In the genomic region with DNA sequence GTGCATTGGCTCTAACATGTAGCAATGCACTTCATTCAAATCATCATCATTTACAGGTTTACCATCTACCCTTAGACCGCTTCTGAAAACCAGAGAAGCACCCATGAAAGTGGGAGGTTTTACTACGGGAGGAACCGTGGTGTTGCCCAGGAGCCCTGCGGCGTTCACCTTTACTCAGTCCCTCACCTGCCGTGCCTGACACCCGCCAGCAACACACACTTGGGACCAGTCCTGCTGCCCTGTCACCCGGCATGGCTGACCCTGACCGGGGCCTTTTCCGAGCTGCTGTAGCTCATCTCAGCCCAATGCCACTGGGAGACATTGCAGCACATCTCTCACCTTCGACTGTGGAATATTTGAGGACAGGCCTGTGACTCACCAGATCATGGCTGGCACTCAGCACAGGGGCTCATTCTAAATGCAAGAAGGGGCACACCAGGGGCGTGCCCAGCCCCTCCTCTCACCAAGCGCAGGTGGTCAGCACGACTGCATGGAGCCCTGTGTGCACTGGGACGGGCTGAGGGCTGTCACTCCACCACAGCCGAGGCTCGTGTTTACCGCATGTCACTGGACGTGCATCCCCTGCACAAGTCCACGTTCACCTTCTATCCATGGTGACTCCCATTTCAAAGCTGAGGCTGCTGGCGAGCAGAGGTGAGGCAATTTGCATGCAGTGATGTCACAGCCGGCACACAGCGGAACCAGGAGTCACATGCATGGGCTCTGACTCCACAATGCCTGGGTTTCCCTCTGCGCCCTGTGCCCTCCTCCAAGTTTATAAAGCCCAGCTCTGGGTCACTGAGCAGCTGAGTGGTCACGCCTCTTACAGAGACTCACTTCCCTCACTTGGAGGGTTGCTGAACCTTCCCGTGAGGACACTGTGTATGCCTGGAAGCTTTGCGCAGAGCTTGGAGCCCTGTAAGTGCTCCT, we compare ENCODE assay signal across 29 cellular contexts.
A peak's percentile ranks its signal among the peaks of the same experiment; 100 is the strongest.
DNase-seq lines count a peak whose midpoint lies in the region; ATAC-seq, FAIRE-seq and TF ChIP-seq lines count a peak whose summit lies in the region.
"Had no signal": no experiment of that assay in that cellular context is flagged by ENCODE, and none has a peak within 500 bp of the region (broad histone marks: within the 10 kb centered on the region; RNA-seq: fewer than 3 reads in every experiment).

No MANE protein-coding gene starts in this region.

- in situ Hi-C loops in brain microvascular endothelial cell (cut with HindIII; ENCODE audit: low pct_ligation_motif_present, low sequenced_read_pairs), result no loop called here

- H3K36me3 ChIP-seq in stomach (no peaks in the 10 kb centered on the region), brain microvascular endothelial cell (replicated peaks) (no peaks in the 10 kb centered on the region)
- H3K36me3 ChIP-seq: BLaER1, HAP-1, neutrophil, transverse colon had no signal

- H3K27me3 Mint-ChIP-seq in natural killer cell treated with Interleukin-12 subunit alpha and Interleukin-12 subunit beta and Interleukin-15 and Interleukin-18, amount 100 ng/mL, for 72 hours, result peaks cover 0 to 18% of the 10 kb centered on the region in 2 donors

- no peaks in the 10 kb centered on the region for H3K4me1 ChIP-seq in stomach
- H3K4me1 ChIP-seq: HAP-1, transverse colon had no signal

- H3K27me3 ChIP-seq in stomach (peaks cover 0 to 40% (median 15%) of the 10 kb centered on the region in 3 donors), brain microvascular endothelial cell (replicated peaks) (peaks cover 4% of the 10 kb centered on the region)
- H3K27me3 ChIP-seq: BLaER1, neutrophil, transverse colon had no signal

- H3K4me1 Mint-ChIP-seq in natural killer cell treated with Interleukin-12 subunit alpha and Interleukin-12 subunit beta and Interleukin-15 and Interleukin-18, amount 100 ng/mL, for 72 hours (ENCODE audit: low read depth in 2 of 2), result peaks cover 0 to 3% of the 10 kb centered on the region in 2 donors
- H3K4me1 Mint-ChIP-seq: activated T-helper 17 cell treated with anti-CD3 and anti-CD28 coated beads, Interleukin-2, amount 50 U/mL, for 72 hours had no signal

- FAIRE-seq in GM12891 (lab: Jason Lieb, UNC), result no peak
- FAIRE-seq: bronchial epithelial cell had no signal

- H3K27ac ChIP-seq in stomach (no peak overlapping the region), brain microvascular endothelial cell (no peak overlapping the region)
- H3K27ac ChIP-seq: BLaER1, neutrophil, transverse colon had no signal

- H3K4me3 Mint-ChIP-seq in natural killer cell treated with Interleukin-12 subunit alpha and Interleukin-12 subunit beta and Interleukin-15 and Interleukin-18, amount 100 ng/mL, for 72 hours, result no peak overlapping the region
- H3K4me3 Mint-ChIP-seq: activated CD8-positive, alpha-beta T cell treated with anti-CD3 and anti-CD28 coated beads for 36 hours; activated T-helper 17 cell treated with anti-CD3 and anti-CD28 coated beads, Interleukin-2, amount 50 U/mL, for 72 hours had no signal

- no peak overlapping the region for H3K27ac Mint-ChIP-seq in natural killer cell treated with Interleukin-12 subunit alpha and Interleukin-12 subunit beta and Interleukin-15 and Interleukin-18, amount 100 ng/mL, for 72 hours
- H3K27ac Mint-ChIP-seq: activated CD8-positive, alpha-beta T cell treated with anti-CD3 and anti-CD28 coated beads for 36 hours; activated naive CD4-positive, alpha-beta T cell treated with anti-CD3 and anti-CD28 coated beads, Interleukin-2, amount 50 U/mL, for 72 hours; activated T-helper 17 cell treated with anti-CD3 and anti-CD28 coated beads, Interleukin-2, amount 50 U/mL, for 72 hours; progenitor cell of endocrine pancreas had no signal

- TF ChIP-seq CTCF in stomach (IDR thresholded peaks at IDR 0.05) (no peak), brain microvascular endothelial cell (IDR thresholded peaks at IDR 0.05; ENCODE audit: low read depth, low read length, missing control alignments) (no peak)

- TF ChIP-seq EP300 in stomach (IDR thresholded peaks at IDR 0.05), result no peak

- 80 to 85% (median 81%) methylated on average over 21 to 27 of the region's 27 CpGs for WGBS in stomach, 5 donors

- DNase-seq in HK-2 (ENCODE audit: unreplicated experiment) (peak; percentile 41), NCI-H510A (lab: John Stamatoyannopoulos, UW) (peak; percentile 59), left kidney (ENCODE audit: low read depth, low spot score) (peak; percentile 84), stomach (peak; percentile 20), brain microvascular endothelial cell (no peak), GM12891 (ENCODE audit: insufficient read length, low spot score) (no peak)
- no peak for DNase-seq in natural killer cell treated with Interleukin-12 subunit alpha and Interleukin-12 subunit beta and Interleukin-15 and Interleukin-18, amount 100 ng/mL, for 72 hours (ENCODE audit: low spot score)
- DNase-seq: activated CD4-positive, alpha-beta T cell treated with anti-CD3 and anti-CD28 coated beads for 1 hour; activated CD8-positive, alpha-beta memory T cell treated with anti-CD3 and anti-CD28 coated beads, Interleukin-2, amount 50 U/mL, for 48 hours; activated CD8-positive, alpha-beta T cell treated with anti-CD3 and anti-CD28 coated beads for 36 hours; anterior cingulate cortex; hippocampal formation; IMR-90; left colon; mesenchymal stem cell; NCI-H1417 treated with DMSO at 0.1 percent for 48 hours; NCI-H2171; NCI-H524 treated with DMSO at 0.1 percent for 48 hours; PC-3; stimulated activated CD4-positive, alpha-beta T cell treated with anti-CD3 and anti-CD28 coated beads, Interleukin-4, amount 100 ng/mL, for 24 hours; transverse colon had no signal

- intact Hi-C loops in stomach (cut with DNase I; ENCODE audit: low total_unique reads), result no loop called here

- no peak for ATAC-seq in natural killer cell treated with Interleukin-12 subunit alpha and Interleukin-12 subunit beta and Interleukin-15 and Interleukin-18, amount 100 ng/mL, for 72 hours
- ATAC-seq: activated CD8-positive, alpha-beta T cell treated with anti-CD3 and anti-CD28 coated beads for 36 hours; activated naive CD4-positive, alpha-beta T cell treated with anti-CD3 and anti-CD28 coated beads, Interleukin-2, amount 50 U/mL, for 72 hours; activated T-helper 17 cell treated with anti-CD3 and anti-CD28 coated beads, Interleukin-2, amount 50 U/mL, for 72 hours; left colon; PC-3; Right ventricle myocardium inferior had no signal

- no peak overlapping the region for H3K4me3 ChIP-seq in stomach
- no peak overlapping the region for H3K4me3 ChIP-seq in brain microvascular endothelial cell (ENCODE audit: low read depth, low read length)
- H3K4me3 ChIP-seq: BLaER1, HAP-1, transverse colon had no signal

- no peaks in the 10 kb centered on the region for H3K9me3 Mint-ChIP-seq in natural killer cell treated with Interleukin-12 subunit alpha and Interleukin-12 subunit beta and Interleukin-15 and Interleukin-18, amount 100 ng/mL, for 72 hours
- H3K9me3 Mint-ChIP-seq: activated CD8-positive, alpha-beta T cell treated with anti-CD3 and anti-CD28 coated beads for 36 hours; activated naive CD4-positive, alpha-beta T cell treated with anti-CD3 and anti-CD28 coated beads, Interleukin-2, amount 50 U/mL, for 72 hours; activated T-helper 17 cell treated with anti-CD3 and anti-CD28 coated beads, Interleukin-2, amount 50 U/mL, for 72 hours had no signal

- TF ChIP-seq POLR2A in stomach (IDR thresholded peaks at IDR 0.05) (no peak), GM12891 (IDR thresholded peaks at IDR 0.05; ENCODE audit: low read depth, low read length) (no peak)

- no peaks in the 10 kb centered on the region for H3K36me3 Mint-ChIP-seq in natural killer cell treated with Interleukin-12 subunit alpha and Interleukin-12 subunit beta and Interleukin-15 and Interleukin-18, amount 100 ng/mL, for 72 hours
- H3K36me3 Mint-ChIP-seq: activated naive CD4-positive, alpha-beta T cell treated with anti-CD3 and anti-CD28 coated beads, Interleukin-2, amount 50 U/mL, for 72 hours had no signal

- H3K9me3 ChIP-seq in stomach, result no peaks in the 10 kb centered on the region
- H3K9me3 ChIP-seq: BLaER1, HAP-1, neutrophil, transverse colon had no signal

TF ChIP-seq in GM12891, 5 proteins besides CTCF, POLR2A, EP300 and RAD21:
- TF ChIP-seq TAF1 (IDR thresholded peaks at IDR 0.05; ENCODE audit: low read depth, low read length) (no peak), POLR2AphosphoS5 (IDR thresholded peaks at IDR 0.05; ENCODE audit: low read depth, low read length) (no peak), POU2F2 (IDR thresholded peaks at IDR 0.05; ENCODE audit: low read depth, low read length) (no peak), PAX5 (IDR thresholded peaks at IDR 0.05; ENCODE audit: insufficient read depth, low read length, severe bottlenecking) (no peak), SPI1 (IDR thresholded peaks at IDR 0.05; ENCODE audit: low read depth, low read length) (no peak)

Comparison
In these comparisons a context has a peak if more than half of its experiments do, and no peak if none do; other contexts are left out.
1. DNase-seq: peak in HK-2 (single experiment), NCI-H510A (single experiment), left kidney (single experiment) and stomach (single experiment); none in brain microvascular endothelial cell (single experiment), natural killer cell treated with Interleukin-12 subunit alpha and Interleukin-12 subunit beta and Interleukin-15 and Interleukin-18, amount 100 ng/mL, for 72 hours (single experiment) and GM12891 (single experiment).